Comparison of ENCODE assay signal across 18 cellular contexts in genomic region chr10:29102233-29102632, GRCh38.
DNase-seq lines count a peak whose midpoint lies in the region; ATAC-seq and TF ChIP-seq lines count a peak whose summit lies in the region.
"Had no signal": no experiment of that assay in that cellular context is flagged by ENCODE, and none has a peak within 500 bp of the region (broad histone marks: within the 10 kb centered on the region; RNA-seq: fewer than 3 reads in every experiment).

No MANE protein-coding gene starts in this region.

- no peak overlapping the region for H3K23ac ChIP-seq in trophoblast cell (ENCODE audit: low read length)

- TF ChIP-seq EP300 in stomach (IDR thresholded peaks at IDR 0.05), result no peak

- no peaks in the 10 kb centered on the region for H4K20me1 ChIP-seq in PC-9 (ENCODE audit: insufficient read depth)

- POLR2A ChIA-PET in PC-9 (lab: Charles Lee; ENCODE audit: unreplicated experiment), result interaction anchor here (0.7 kb wide), 1 partner anchor 431 kb away, joined by 6 read pairs; no protein-coding TSS in a partner anchor

- H3K27me3 Mint-ChIP-seq in HFFc6 (ENCODE audit: insufficient read depth), result peaks cover 29% of the 10 kb centered on the region

- H3K27ac Mint-ChIP-seq in HFFc6, result no peak overlapping the region
- H3K27ac Mint-ChIP-seq: activated naive CD4-positive, alpha-beta T cell treated with anti-CD3 and anti-CD28 coated beads, Interleukin-2, amount 50 U/mL, for 72 hours had no signal

- peak overlapping the region; percentile 99 for H3K27ac ChIP-seq in C4-2B
- peak overlapping the region; percentile 54 for H3K27ac ChIP-seq in PC-9
- H3K27ac ChIP-seq in trophoblast cell (ENCODE audit: low read depth, low read length), result peak overlapping the region; percentile 99
- H3K27ac ChIP-seq in stomach, result no peak overlapping the region
- H3K27ac ChIP-seq in Peyer's patch, result no peak overlapping the region
- H3K27ac ChIP-seq: HL-60, SJSA1, upper lobe of right lung had no signal

- H3F3A ChIP-seq in PC-9 (ENCODE audit: insufficient read depth, low read depth), result peaks cover 28% of the 10 kb centered on the region; the same call in 1 of the 2 replicates

- H3K79me2 ChIP-seq in PC-9 (ENCODE audit: low read depth) (no peaks in the 10 kb centered on the region), trophoblast cell (ENCODE audit: control insufficient read depth, insufficient read depth, low read length, poor library complexity) (peaks cover 22% of the 10 kb centered on the region)

- intact Hi-C loops in PC-9 (cut with micrococcal nuclease; ENCODE audit: unreplicated experiment) (loop anchor here (10.0 kb wide), 1 partner anchor 117 kb away; no protein-coding TSS in a partner anchor), head of caudate nucleus (cut with DNase I) (no loop called here), stomach (cut with DNase I; ENCODE audit: low total_unique reads) (no loop called here)

- H2BK5ac ChIP-seq in trophoblast cell (ENCODE audit: low read depth, low read length, poor library complexity), result peak overlapping the region; percentile 98

- peak overlapping the region; percentile 98 for H4K91ac ChIP-seq in trophoblast cell (ENCODE audit: low read depth, low read length)

- H3K4me1 ChIP-seq in PC-9 (replicated peaks; ENCODE audit: insufficient read depth), result peaks cover 56% of the 10 kb centered on the region
- peaks cover 18 to 36% of the 10 kb centered on the region in 2 experiments for H3K4me1 ChIP-seq in trophoblast cell (ENCODE audit: control insufficient read depth in 1 of 2, insufficient read depth in 2 of 2, low read length in 2 of 2)
- peaks cover 0 to 11% (median 4%) of the 10 kb centered on the region in 4 donors for H3K4me1 ChIP-seq in stomach
- H3K4me1 ChIP-seq in Peyer's patch, result no peaks in the 10 kb centered on the region
- H3K4me1 ChIP-seq: upper lobe of right lung had no signal

- H3K4me2 ChIP-seq in PC-9 (peak overlapping the region; percentile 67), trophoblast cell (ENCODE audit: low read length) (no peak overlapping the region)

- H3K18ac ChIP-seq in trophoblast cell (ENCODE audit: low read length), result no peak overlapping the region

- H3K9me3 ChIP-seq in PC-9 (ENCODE audit: insufficient read depth, low read depth) (no peaks in the 10 kb centered on the region), trophoblast cell (ENCODE audit: insufficient read depth, low read depth, low read length) (no peaks in the 10 kb centered on the region), stomach (peaks cover 0 to 3% (median 0%) of the 10 kb centered on the region in 4 donors), Peyer's patch (no peaks in the 10 kb centered on the region)
- H3K9me3 ChIP-seq: SJSA1, upper lobe of right lung had no signal

- peak overlapping the region; percentile 21; the same call in 1 of the 2 replicates for H3K4me3 ChIP-seq in PC-9
- no peak overlapping the region for H3K4me3 ChIP-seq in trophoblast cell (ENCODE audit: low read depth, low read length)
- no peak overlapping the region for H3K4me3 ChIP-seq in stomach
- no peak overlapping the region for H3K4me3 ChIP-seq in Peyer's patch
- H3K4me3 ChIP-seq: lung, SJSA1, upper lobe of right lung had no signal

- no peak for TF ChIP-seq CTCF in C4-2B (conservative IDR thresholded peaks at IDR 0.05)
- TF ChIP-seq CTCF in PC-9 (conservative IDR thresholded peaks at IDR 0.05), result no peak
- TF ChIP-seq CTCF in stomach (IDR thresholded peaks at IDR 0.05), result no peak
- TF ChIP-seq CTCF in HFFc6 (IDR thresholded peaks at IDR 0.05), result no peak
- TF ChIP-seq CTCF in Peyer's patch (IDR thresholded peaks at IDR 0.05), result no peak

- no peaks in the 10 kb centered on the region for H3K9me3 Mint-ChIP-seq in HFFc6

- peaks cover 71% of the 10 kb centered on the region for H3K79me1 ChIP-seq in trophoblast cell (ENCODE audit: low read length)

- WGBS in trophoblast cell (ENCODE audit: extremely low coverage, insufficient coverage, insufficient read length), result no CpG with 5 or more reads among the region's 4 CpGs
- 41 to 54% (median 52%) methylated on average over 4 of the region's 4 CpGs for WGBS in stomach, 5 donors

- H2AK5ac ChIP-seq in trophoblast cell (ENCODE audit: low read length), result no peak overlapping the region

- no peaks in the 10 kb centered on the region for H3K36me3 Mint-ChIP-seq in HFFc6 (ENCODE audit: low read depth)
- H3K36me3 Mint-ChIP-seq: activated naive CD4-positive, alpha-beta T cell treated with anti-CD3 and anti-CD28 coated beads, Interleukin-2, amount 50 U/mL, for 72 hours had no signal

- DNase-seq in PC-9 (peak; percentile 40 to 65), head of caudate nucleus (peak in 37 of 42 donors; percentile 5 to 74 (median 37)), trophoblast cell (peak in 1 of 2 donors; percentile 37), stomach (no peak), HFFc6 (no peak), Peyer's patch (no peak)
- DNase-seq: activated CD4-positive, alpha-beta T cell treated with anti-CD3 and anti-CD28 coated beads, Interleukin-2, amount 50 U/mL, for 1 hour; activated T-cell treated with anti-CD3 and anti-CD28 coated beads, Interleukin-2, amount 50 U/mL, for 1 hour; DMS 273 treated with DMSO at 0.1 percent for 48 hours; NCI-H1436 treated with DMSO at 0.1 percent for 48 hours; NCI-H446 treated with DMSO at 0.1 percent for 48 hours; upper lobe of right lung had no signal

- H3K4me1 Mint-ChIP-seq in HFFc6 (ENCODE audit: low read depth), result peaks cover 21% of the 10 kb centered on the region

- ATAC-seq in GM21786 (IDR thresholded peaks at IDR 0.05; ENCODE audit: unreplicated experiment), result no peak
- ATAC-seq: activated naive CD4-positive, alpha-beta T cell treated with anti-CD3 and anti-CD28 coated beads, Interleukin-2, amount 50 U/mL, for 72 hours; upper lobe of right lung had no signal

- no TSS peak for BruUV-seq in PC-9 (replicated peaks; lab: Mats Ljungman, UMichigan)

- no peak for TF ChIP-seq POLR2A in stomach (IDR thresholded peaks at IDR 0.05)
- TF ChIP-seq POLR2A in Peyer's patch (IDR thresholded peaks at IDR 0.05), result no peak

- H3K36me3 ChIP-seq in PC-9 (ENCODE audit: low read depth) (no peaks in the 10 kb centered on the region), trophoblast cell (ENCODE audit: control insufficient read depth in 1 of 2, insufficient read depth in 2 of 2, low read length in 2 of 2) (peaks cover 0 to 2% of the 10 kb centered on the region in 2 experiments), stomach (no peaks in the 10 kb centered on the region), Peyer's patch (no peaks in the 10 kb centered on the region)
- H3K36me3 ChIP-seq: SJSA1, upper lobe of right lung had no signal

- H4K12ac ChIP-seq in trophoblast cell (ENCODE audit: low read depth, low read length), result peak overlapping the region; percentile 58

- peak overlapping the region; percentile 99 for H2BK120ac ChIP-seq in trophoblast cell (ENCODE audit: insufficient read depth, low read length, poor library complexity)

- H2AFZ ChIP-seq in PC-9 (no peak overlapping the region), trophoblast cell (ENCODE audit: insufficient read depth, low read length, poor library complexity) (no peak overlapping the region)

- CTCF ChIA-PET in PC-9 (lab: Charles Lee), result no interaction called here

- H3K27me3 ChIP-seq in PC-9 (ENCODE audit: insufficient read depth, low read depth) (no peaks in the 10 kb centered on the region), trophoblast cell (ENCODE audit: insufficient read depth, low read length) (no peaks in the 10 kb centered on the region), stomach (no peaks in the 10 kb centered on the region), Peyer's patch (no peaks in the 10 kb centered on the region)
- H3K27me3 ChIP-seq: SJSA1, upper lobe of right lung had no signal

- H3K4me3 Mint-ChIP-seq in HFFc6, result no peak overlapping the region

- peak overlapping the region; percentile 90 for H3K14ac ChIP-seq in trophoblast cell (ENCODE audit: low read length)

- no peaks in the 10 kb centered on the region for H3K9me2 ChIP-seq in PC-9 (ENCODE audit: insufficient read depth)

- H2BK12ac ChIP-seq in trophoblast cell (ENCODE audit: low read length), result no peak overlapping the region

- H3K4ac ChIP-seq in trophoblast cell (ENCODE audit: low read depth, low read length), result peak overlapping the region; percentile 73

- no peak overlapping the region for H3K9ac ChIP-seq in trophoblast cell (ENCODE audit: low read length)

- peak overlapping the region; percentile 93 for H4K8ac ChIP-seq in trophoblast cell (ENCODE audit: low read depth, low read length)

Comparison
In these comparisons a context has a peak if more than half of its experiments do, and no peak if none do; other contexts are left out.
1. H3K27ac ChIP-seq: peak in C4-2B (single experiment), PC-9 (single experiment) and trophoblast cell (single experiment); none in stomach (0 of 5) and Peyer's patch (0 of 4).
2. DNase-seq: peak in PC-9 (2 of 2) and head of caudate nucleus (37 of 42); none in stomach (single experiment), HFFc6 (single experiment) and Peyer's patch (0 of 3).